ENCODE assay signal across 19 cellular contexts in the genomic region with DNA sequence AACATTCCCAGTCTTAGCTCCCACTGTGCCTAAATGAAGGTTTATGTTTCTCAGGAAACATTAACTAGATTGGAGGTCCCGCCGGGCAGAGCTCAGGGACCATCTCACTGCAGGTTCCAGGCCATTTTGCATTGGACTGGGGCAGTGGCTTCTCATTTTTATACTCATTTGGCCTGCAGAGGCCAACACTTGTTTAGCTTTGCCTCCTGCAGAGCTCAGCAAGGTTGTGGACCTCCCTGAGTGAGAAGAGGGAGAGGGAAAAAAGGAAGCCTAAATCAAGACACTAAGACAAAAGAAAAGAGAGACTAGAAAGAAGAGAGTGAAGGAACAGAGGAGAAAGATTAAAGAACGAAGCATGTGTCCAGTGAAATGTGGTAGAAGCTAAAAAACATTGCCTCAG.
DNase-seq lines count a peak whose midpoint lies in the region; ATAC-seq, FAIRE-seq and TF ChIP-seq lines count a peak whose summit lies in the region.
"Had no signal": no experiment of that assay in that cellular context is flagged by ENCODE, and none has a peak within 500 bp of the region (broad histone marks: within the 10 kb centered on the region; RNA-seq: fewer than 3 reads in every experiment).

No MANE protein-coding gene starts in this region.

- no peak overlapping the region for H3K4me2 ChIP-seq in H1 (ENCODE audit: insufficient read depth in 1 of 2, low read depth in 2 of 2, low read length in 2 of 2)
- H3K4me2 ChIP-seq in neural progenitor cell, result peak overlapping the region; percentile 5
- H3K4me2 ChIP-seq: BLaER1 treated with 17β-estradiol and CSF1 and Interleukin-3, amounts not matched to agents 10 nM and 100 nM had no signal

- no peak overlapping the region for H2BK15ac ChIP-seq in H1 (ENCODE audit: low read length)

- H3K18ac ChIP-seq in H1 (ENCODE audit: extremely low read depth, low read length), result no peak overlapping the region

- H2BK5ac ChIP-seq in H1 (ENCODE audit: low read depth, low read length), result no peak overlapping the region

- H3K9ac ChIP-seq in H1 (replicated peaks in 1 of 4; ENCODE audit: extremely low read depth in 1 of 4, low read depth in 3 of 4, low read length in 3 of 4) (no peak overlapping the region), neural progenitor cell (no peak overlapping the region)
- H3K9ac ChIP-seq: BLaER1 treated with 17β-estradiol and CSF1 and Interleukin-3, amounts not matched to agents 10 nM and 100 nM had no signal

- DNase-seq in left ventricle myocardium inferior, result no peak
- DNase-seq in heart right ventricle, result no peak
- DNase-seq in NCI-H69 (lab: John Stamatoyannopoulos, UW), result peak; percentile 6
- no peak for DNase-seq in H1 (ENCODE audit: low read depth in 1 of 2, low spot score in 2 of 2)
- DNase-seq in neural progenitor cell (ENCODE audit: low spot score), result no peak
- no peak for DNase-seq in H4 (ENCODE audit: low spot score)
- DNase-seq: Calu3; CD8-positive, alpha-beta T cell; KBM-7 had no signal

- H2BK120ac ChIP-seq in H1 (replicated peaks; ENCODE audit: low read depth, low read length), result no peak overlapping the region

- H3K27me3 Mint-ChIP-seq in neural progenitor cell (ENCODE audit: insufficient read depth, low read depth), result no peaks in the 10 kb centered on the region
- H3K27me3 Mint-ChIP-seq in activated T-helper 17 cell treated with anti-CD3 and anti-CD28 coated beads, Interleukin-2, amount 50 U/mL, for 72 hours, result no peaks in the 10 kb centered on the region
- H3K27me3 Mint-ChIP-seq: B cell, IgD-negative memory B cell had no signal

- no peak for TF ChIP-seq POLR2A in H1 (IDR thresholded peaks at IDR 0.05; ENCODE audit: control extremely low read depth in 1 of 2, low read depth in 2 of 2, low read length in 2 of 2)

- no peak for TF ChIP-seq EP300 in H1 (IDR thresholded peaks at IDR 0.05; ENCODE audit: borderline replicate concordance in 1 of 2, low read depth in 2 of 2, low read length in 2 of 2)

- TF ChIP-seq CTCF in left ventricle myocardium inferior (IDR thresholded peaks at IDR 0.05; ENCODE audit: borderline replicate concordance), result no peak
- no peak for TF ChIP-seq CTCF in heart right ventricle (IDR thresholded peaks at IDR 0.05)
- TF ChIP-seq CTCF in H1 (IDR thresholded peaks at IDR 0.05; ENCODE audit: control extremely low read depth in 1 of 3, insufficient read depth in 1 of 3, low read depth in 1 of 3, low read length in 3 of 3), result no peak
- TF ChIP-seq CTCF in neural progenitor cell (IDR thresholded peaks at IDR 0.05), result no peak

- H4K8ac ChIP-seq in H1 (ENCODE audit: extremely low read depth, insufficient read depth, low read length), result no peak overlapping the region

- no peak for TF ChIP-seq RAD21 in H1 (IDR thresholded peaks at IDR 0.05 in 1 of 2, conservative IDR thresholded peaks at IDR 0.05 in 1 of 2; ENCODE audit: low read depth in 2 of 2, low read length in 2 of 2)

- no peaks in the 10 kb centered on the region for H3K4me1 Mint-ChIP-seq in neural progenitor cell
- H3K4me1 Mint-ChIP-seq in activated T-helper 17 cell treated with anti-CD3 and anti-CD28 coated beads, Interleukin-2, amount 50 U/mL, for 72 hours, result no peaks in the 10 kb centered on the region
- H3K4me1 Mint-ChIP-seq: B cell, IgD-negative memory B cell had no signal

- no peak overlapping the region for H3K14ac ChIP-seq in H1 (ENCODE audit: insufficient read length)

- H4K20me1 ChIP-seq in H1 (replicated peaks in 1 of 2; ENCODE audit: control insufficient read depth in 1 of 2, insufficient read depth in 2 of 2, low read length in 2 of 2) (no peaks in the 10 kb centered on the region), neural progenitor cell (ENCODE audit: low read depth) (no peaks in the 10 kb centered on the region)
- H4K20me1 ChIP-seq: BLaER1 treated with 17β-estradiol and CSF1 and Interleukin-3, amounts not matched to agents 10 nM and 100 nM had no signal

- H3K27me3 ChIP-seq in left ventricle myocardium inferior (ENCODE audit: low read depth), result no peaks in the 10 kb centered on the region
- no peaks in the 10 kb centered on the region for H3K27me3 ChIP-seq in heart right ventricle
- H3K27me3 ChIP-seq in H1 (replicated peaks in 1 of 4; ENCODE audit: control insufficient read depth in 3 of 4, extremely low read depth in 1 of 4, insufficient read depth in 3 of 4, low read length in 3 of 4), result no peaks in the 10 kb centered on the region
- no peaks in the 10 kb centered on the region for H3K27me3 ChIP-seq in neural progenitor cell
- H3K27me3 ChIP-seq: BLaER1 treated with 17β-estradiol and CSF1 and Interleukin-3, amounts not matched to agents 10 nM and 100 nM had no signal

- CTCF ChIA-PET in H1 (lab: Charles Lee; ENCODE audit: partially characterized antibody), result interaction anchor here (1.0 kb wide), 1 partner anchor 21 kb away, joined by 3 read pairs; no protein-coding TSS in a partner anchor

- H3K4me3 Mint-ChIP-seq in neural progenitor cell, result no peak overlapping the region
- no peak overlapping the region for H3K4me3 Mint-ChIP-seq in activated T-helper 17 cell treated with anti-CD3 and anti-CD28 coated beads, Interleukin-2, amount 50 U/mL, for 72 hours
- H3K4me3 Mint-ChIP-seq: B cell; CD8-positive, alpha-beta T cell; IgD-negative memory B cell had no signal

- no peak overlapping the region for H3K56ac ChIP-seq in H1 (replicated peaks; ENCODE audit: insufficient read length, low read depth, low read length)

- intact Hi-C loops in left ventricle myocardium inferior (cut with micrococcal nuclease), result no loop called here
- intact Hi-C loops in heart right ventricle (cut with DNase I), result no loop called here

- FAIRE-seq in H1 (lab: Jason Lieb, UNC), result no peak
- FAIRE-seq: G401.6, GM12891, GM19239, HTR-8/SVneo had no signal

- H3K9me3 Mint-ChIP-seq in neural progenitor cell, result no peaks in the 10 kb centered on the region
- no peaks in the 10 kb centered on the region for H3K9me3 Mint-ChIP-seq in activated T-helper 17 cell treated with anti-CD3 and anti-CD28 coated beads, Interleukin-2, amount 50 U/mL, for 72 hours
- H3K9me3 Mint-ChIP-seq: CD8-positive, alpha-beta T cell; IgD-negative memory B cell had no signal

- ATAC-seq in heart right ventricle (no peak), HG03521 (IDR thresholded peaks at IDR 0.05; ENCODE audit: unreplicated experiment) (no peak)
- ATAC-seq in activated T-helper 17 cell treated with anti-CD3 and anti-CD28 coated beads, Interleukin-2, amount 50 U/mL, for 72 hours (replicated peaks), result no peak
- ATAC-seq: CD8-positive, alpha-beta T cell had no signal

- no peak overlapping the region for H4K5ac ChIP-seq in H1 (ENCODE audit: insufficient read length, low read depth, low read length)

- H4K91ac ChIP-seq in H1 (replicated peaks; ENCODE audit: insufficient read length, low read length), result no peak overlapping the region

- H3K23ac ChIP-seq in H1 (ENCODE audit: insufficient read length), result no peak overlapping the region

- H3K36me3 Mint-ChIP-seq in neural progenitor cell, result no peaks in the 10 kb centered on the region
- no peaks in the 10 kb centered on the region for H3K36me3 Mint-ChIP-seq in activated T-helper 17 cell treated with anti-CD3 and anti-CD28 coated beads, Interleukin-2, amount 50 U/mL, for 72 hours (ENCODE audit: low read depth)
- H3K36me3 Mint-ChIP-seq: CD8-positive, alpha-beta T cell; IgD-negative memory B cell had no signal

- H3K27ac ChIP-seq in left ventricle myocardium inferior (replicated peaks), result peak overlapping the region; percentile 21
- peak overlapping the region in 1 of 10 donors; percentile 30 for H3K27ac ChIP-seq in heart right ventricle
- H3K27ac ChIP-seq in H1 (ENCODE audit: low read depth, low read length), result no peak overlapping the region
- H3K27ac ChIP-seq in neural progenitor cell, result no peak overlapping the region
- H3K27ac ChIP-seq: BLaER1 treated with 17β-estradiol and CSF1 and Interleukin-3, amounts not matched to agents 10 nM and 100 nM had no signal

- H3K9me3 ChIP-seq in left ventricle myocardium inferior (replicated peaks) (no peaks in the 10 kb centered on the region), heart right ventricle (no peaks in the 10 kb centered on the region), H1 (ENCODE audit: insufficient read depth in 2 of 2, low read depth in 1 of 2, low read length in 1 of 2) (no peaks in the 10 kb centered on the region), neural progenitor cell (ENCODE audit: low read depth) (no peaks in the 10 kb centered on the region)
- H3K9me3 ChIP-seq: BLaER1 treated with 17β-estradiol and CSF1 and Interleukin-3, amounts not matched to agents 10 nM and 100 nM; HAP-1 had no signal

- H3K79me2 ChIP-seq in H1 (ENCODE audit: control insufficient read depth in 1 of 2, insufficient read depth in 2 of 2, low read length in 2 of 2), result no peaks in the 10 kb centered on the region
- no peaks in the 10 kb centered on the region for H3K79me2 ChIP-seq in neural progenitor cell (ENCODE audit: low read depth)

- H3K4me1 ChIP-seq in left ventricle myocardium inferior, result peaks cover 75% of the 10 kb centered on the region
- peaks cover 0 to 70% (median 27%) of the 10 kb centered on the region in 9 donors for H3K4me1 ChIP-seq in heart right ventricle
- no peaks in the 10 kb centered on the region for H3K4me1 ChIP-seq in H1 (replicated peaks in 1 of 4; ENCODE audit: control insufficient read depth in 3 of 4, insufficient read depth in 4 of 4, low read length in 3 of 4)
- peaks cover 18% of the 10 kb centered on the region for H3K4me1 ChIP-seq in neural progenitor cell
- H3K4me1 ChIP-seq: HAP-1 had no signal

- no peaks in the 10 kb centered on the region for H3K36me3 ChIP-seq in left ventricle myocardium inferior
- H3K36me3 ChIP-seq in heart right ventricle, result no peaks in the 10 kb centered on the region
- no peaks in the 10 kb centered on the region for H3K36me3 ChIP-seq in H1 (ENCODE audit: control insufficient read depth in 2 of 4, insufficient read depth in 4 of 4, low read length in 3 of 4)
- no peaks in the 10 kb centered on the region for H3K36me3 ChIP-seq in neural progenitor cell
- H3K36me3 ChIP-seq: BLaER1 treated with 17β-estradiol and CSF1 and Interleukin-3, amounts not matched to agents 10 nM and 100 nM; HAP-1 had no signal

- peaks cover 8% of the 10 kb centered on the region for H3F3A ChIP-seq in neural progenitor cell (ENCODE audit: low read depth)

- POLR2A ChIA-PET in H1 (lab: Charles Lee; ENCODE audit: partially characterized antibody), result no interaction called here

- no peak overlapping the region for H2BK20ac ChIP-seq in H1 (ENCODE audit: low read length)

- H3K79me1 ChIP-seq in H1 (ENCODE audit: low read depth, low read length), result no peaks in the 10 kb centered on the region

- 85 to 91% methylated on average over 3 of the region's 3 CpGs for WGBS in heart right ventricle, 2 donors
- 88% methylated on average over 3 of the region's 3 CpGs; no CpG with 5 or more reads in 1 of the 2 experiments for WGBS in H1 (ENCODE audit: extremely low coverage in 1 of 2, insufficient coverage in 1 of 2, insufficient read length in 1 of 2, insufficient replicate concordance in 2 of 2, low coverage in 1 of 2, low lambda C conversion rate in 2 of 2, missing lambda C conversion rate in 1 of 2), 2 experiments

- H3K4me3 ChIP-seq in left ventricle myocardium inferior (no peak overlapping the region), heart right ventricle (no peak overlapping the region), H1 (ENCODE audit: extremely low read depth in 1 of 4, insufficient read depth in 2 of 4, low read depth in 3 of 4, low read length in 4 of 4) (no peak overlapping the region), neural progenitor cell (no peak overlapping the region)
- H3K4me3 ChIP-seq: BLaER1 treated with 17β-estradiol and CSF1 and Interleukin-3, amounts not matched to agents 10 nM and 100 nM; HAP-1 had no signal

- no peak overlapping the region for H2AK5ac ChIP-seq in H1 (ENCODE audit: low read depth, low read length)

- H3K4ac ChIP-seq in H1 (replicated peaks; ENCODE audit: insufficient read length, low read depth, low read length), result no peak overlapping the region

- H3K23me2 ChIP-seq in H1 (ENCODE audit: low read depth, low read length), result no peaks in the 10 kb centered on the region

- H2BK12ac ChIP-seq in H1 (ENCODE audit: low read depth, low read length), result no peak overlapping the region

- 0 out of 2 replicates have a peak overlapping the region, but pooled peaks have one; percentile 19 for H2AFZ ChIP-seq in H1 (ENCODE audit: low read length)
- H2AFZ ChIP-seq in neural progenitor cell (replicated peaks), result peak overlapping the region; percentile 48

- H3K27ac Mint-ChIP-seq in neural progenitor cell, result no peak overlapping the region
- H3K27ac Mint-ChIP-seq in activated T-helper 17 cell treated with anti-CD3 and anti-CD28 coated beads, Interleukin-2, amount 50 U/mL, for 72 hours, result no peak overlapping the region
- H3K27ac Mint-ChIP-seq: B cell; CD8-positive, alpha-beta T cell; IgD-negative memory B cell had no signal
